In the genomic region with DNA sequence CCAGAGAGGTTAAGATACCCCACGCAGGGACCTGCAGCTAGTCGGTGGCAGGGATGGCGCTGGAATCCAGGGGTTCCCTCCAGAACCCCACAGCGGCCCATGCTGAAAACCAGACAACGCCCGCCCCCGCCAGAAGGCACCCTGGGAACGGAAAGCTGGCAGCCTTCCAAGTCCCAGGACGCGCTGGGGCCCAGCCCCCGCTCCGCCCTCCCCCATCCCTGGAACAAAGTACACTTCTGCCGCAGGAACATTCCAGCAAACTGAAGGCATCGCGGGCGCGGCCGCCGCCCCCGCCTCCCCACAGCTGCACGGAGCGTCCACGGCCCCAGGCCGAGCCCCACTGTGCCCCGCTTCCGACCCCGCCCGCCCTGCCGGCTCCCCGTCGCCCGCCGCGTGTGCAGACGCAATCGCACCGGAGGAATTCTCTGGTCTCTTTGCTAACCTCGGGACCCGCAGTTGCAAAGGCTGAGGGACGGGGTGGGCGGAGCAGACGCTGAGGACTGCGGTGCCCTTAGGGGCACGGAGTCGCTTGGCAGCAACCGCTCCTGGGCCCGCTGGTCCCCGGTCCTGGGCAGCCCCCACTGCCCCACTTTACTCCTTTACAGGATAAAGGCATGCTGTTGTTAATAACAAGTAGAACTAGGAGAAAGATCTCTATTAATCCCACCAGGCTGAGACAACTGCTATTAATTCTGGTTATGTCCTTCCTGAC, we compare ENCODE assay signal across 8 cellular contexts. TPM values are rescaled to one million over a fixed set of nuclear protein-coding genes. Genes with fewer than 3 reads are reported as not detected.
DNase-seq lines count a peak whose midpoint lies in the region; ATAC-seq, FAIRE-seq and TF ChIP-seq lines count a peak whose summit lies in the region.

No MANE protein-coding gene starts in this region.

- H3K4me3 Mint-ChIP-seq in CD4-positive, alpha-beta T cell = peak overlapping the region; percentile 52
- peak overlapping the region; percentile 21 to 88 (median 82) for H3K4me3 Mint-ChIP-seq in IgD-negative memory B cell
- H3K4me3 Mint-ChIP-seq in T-helper 1 cell treated with Interleukin-12 subunit alpha and Interleukin-12 subunit beta and Interleukin-4 antibody, amounts not matched to agents 30 μg/mL and 1 μg/mL, for 36 hours = peak overlapping the region; percentile 49
- peak overlapping the region; percentile 58 for H3K4me3 Mint-ChIP-seq in astrocyte (ENCODE audit: unreplicated experiment)

- H3K9me3 Mint-ChIP-seq in CD4-positive, alpha-beta T cell = no peaks in the 10 kb centered on the region
- H3K9me3 Mint-ChIP-seq in IgD-negative memory B cell (peaks cover 0 to under 1% (median 0%) of the 10 kb centered on the region in 3 donors), astrocyte (ENCODE audit: unreplicated experiment) (peaks cover 6% of the 10 kb centered on the region)
- H3K9me3 Mint-ChIP-seq in T-helper 1 cell treated with Interleukin-12 subunit alpha and Interleukin-12 subunit beta and Interleukin-4 antibody, amounts not matched to agents 30 μg/mL and 1 μg/mL, for 36 hours = peaks cover 2% of the 10 kb centered on the region

- H3K27ac Mint-ChIP-seq in CD4-positive, alpha-beta T cell = no peak overlapping the region
- H3K27ac Mint-ChIP-seq in IgD-negative memory B cell = no peak overlapping the region
- no peak overlapping the region for H3K27ac Mint-ChIP-seq in T-helper 1 cell treated with Interleukin-12 subunit alpha and Interleukin-12 subunit beta and Interleukin-4 antibody, amounts not matched to agents 30 μg/mL and 1 μg/mL, for 36 hours
- peak overlapping the region; percentile 80 for H3K27ac Mint-ChIP-seq in astrocyte (ENCODE audit: unreplicated experiment)

- intact Hi-C loops in CD4-positive, alpha-beta T cell (cut with DNase I, micrococcal nuclease) = no loop called here
- intact Hi-C loops in psoas muscle (cut with DNase I) = no loop called here

- H3K36me3 ChIP-seq in astrocyte (ENCODE audit: insufficient read depth, low read length) (no peaks in the 10 kb centered on the region), psoas muscle (ENCODE audit: insufficient read depth in 1 of 2, low read depth in 1 of 2) (no peaks in the 10 kb centered on the region)

- H3K4me2 ChIP-seq in astrocyte (ENCODE audit: low read length) = peak overlapping the region; percentile 75

- POLR2A ChIA-PET in CD4-positive, alpha-beta T cell (lab: Charles Lee) = no interaction called here

- no peak for FAIRE-seq in astrocyte (lab: Jason Lieb, UNC)
- FAIRE-seq in urothelium cell line (lab: Jason Lieb, UNC) = peak; percentile 88

- H3K27me3 Mint-ChIP-seq in CD4-positive, alpha-beta T cell = peaks cover 12% of the 10 kb centered on the region
- H3K27me3 Mint-ChIP-seq in IgD-negative memory B cell (peaks cover 22% of the 10 kb centered on the region), astrocyte (ENCODE audit: low read depth, unreplicated experiment) (peaks cover 12% of the 10 kb centered on the region)
- peaks cover 30% of the 10 kb centered on the region for H3K27me3 Mint-ChIP-seq in T-helper 1 cell treated with Interleukin-12 subunit alpha and Interleukin-12 subunit beta and Interleukin-4 antibody, amounts not matched to agents 30 μg/mL and 1 μg/mL, for 36 hours (ENCODE audit: low read depth)

- peak; percentile 79 for ATAC-seq in CD4-positive, alpha-beta T cell (ENCODE audit: poor library complexity)
- ATAC-seq in psoas muscle (peak; percentile 76 to 90 (median 88)), HG03565 (IDR thresholded peaks at IDR 0.05; ENCODE audit: unreplicated experiment) (no peak)

- no peaks in the 10 kb centered on the region for H3K36me3 Mint-ChIP-seq in CD4-positive, alpha-beta T cell (ENCODE audit: low read depth)
- H3K36me3 Mint-ChIP-seq in IgD-negative memory B cell = no peaks in the 10 kb centered on the region
- H3K36me3 Mint-ChIP-seq in T-helper 1 cell treated with Interleukin-12 subunit alpha and Interleukin-12 subunit beta and Interleukin-4 antibody, amounts not matched to agents 30 μg/mL and 1 μg/mL, for 36 hours (ENCODE audit: low read depth) = peaks cover 2% of the 10 kb centered on the region
- H3K36me3 Mint-ChIP-seq in astrocyte (ENCODE audit: low read depth, unreplicated experiment) = peaks cover 3% of the 10 kb centered on the region

- CTCF ChIA-PET in CD4-positive, alpha-beta T cell (lab: Charles Lee) = interaction anchor here (1.0 kb wide), 1 partner anchor 10 kb away, joined by 4 read pairs; no protein-coding TSS in a partner anchor

- DNase-seq in CD4-positive, alpha-beta T cell = peak; percentile 16 to 58 (median 25)
- DNase-seq in astrocyte (ENCODE audit: low read depth) (peak; percentile 62), hepatic stellate cell (ENCODE audit: low spot score) (peak; percentile 54), psoas muscle (peak; percentile 80 to 89), urothelium cell line (ENCODE audit: low spot score) (peak; percentile 95)

- TF ChIP-seq CTCF in CD4-positive, alpha-beta T cell (IDR thresholded peaks at IDR 0.05) = no peak
- no peak for TF ChIP-seq CTCF in astrocyte (IDR thresholded peaks at IDR 0.05; ENCODE audit: insufficient read depth, low read depth, low read length)
- TF ChIP-seq CTCF in psoas muscle (IDR thresholded peaks at IDR 0.05) = no peak

- WGBS in psoas muscle, 3 donors = 2 to 4% (median 2%) methylated on average over 28 to 48 of the region's 48 CpGs

- no peak overlapping the region for H3K27ac ChIP-seq in CD4-positive, alpha-beta T cell (ENCODE audit: low read depth, low read length)
- H3K27ac ChIP-seq in astrocyte (ENCODE audit: low read depth, low read length) (no peak overlapping the region), psoas muscle (peak overlapping the region; percentile 68)

- H3K4me1 ChIP-seq in astrocyte (ENCODE audit: insufficient read depth, low read length) = peaks cover 4% of the 10 kb centered on the region
- no peaks in the 10 kb centered on the region for H3K4me1 ChIP-seq in psoas muscle

- H3K79me2 ChIP-seq in astrocyte (ENCODE audit: insufficient read depth, low read length) = no peaks in the 10 kb centered on the region

- H3K9me3 ChIP-seq in CD4-positive, alpha-beta T cell (ENCODE audit: control insufficient read depth, low read length) = no peaks in the 10 kb centered on the region
- H3K9me3 ChIP-seq in astrocyte (ENCODE audit: insufficient read depth, low read depth, low read length) = no peaks in the 10 kb centered on the region
- H3K9me3 ChIP-seq in psoas muscle = no peaks in the 10 kb centered on the region

- peak overlapping the region; percentile 60 for H3K9ac ChIP-seq in astrocyte (ENCODE audit: low read length)

- H4K20me1 ChIP-seq in astrocyte (ENCODE audit: insufficient read depth, low read length) = no peaks in the 10 kb centered on the region

- H3K27me3 ChIP-seq in CD4-positive, alpha-beta T cell (ENCODE audit: control insufficient read depth, insufficient read depth, low read length) = peaks cover 10% of the 10 kb centered on the region
- H3K27me3 ChIP-seq in astrocyte (ENCODE audit: insufficient read depth, low read length) = no peaks in the 10 kb centered on the region
- H3K27me3 ChIP-seq in psoas muscle (ENCODE audit: insufficient read depth in 3 of 3, low read length in 2 of 3) = no peaks in the 10 kb centered on the region

- H2AFZ ChIP-seq in astrocyte (ENCODE audit: low read depth, low read length) = peak overlapping the region; percentile 69

- H3K4me3 ChIP-seq in astrocyte (ENCODE audit: insufficient read depth, low read depth, low read length) (peak overlapping the region; percentile 43), psoas muscle (peak overlapping the region; percentile 74)

- peaks cover 14% of the 10 kb centered on the region for H3K4me1 Mint-ChIP-seq in CD4-positive, alpha-beta T cell (ENCODE audit: low read depth)
- peaks cover 2 to 8% (median 7%) of the 10 kb centered on the region in 3 donors for H3K4me1 Mint-ChIP-seq in IgD-negative memory B cell
- peaks cover 5% of the 10 kb centered on the region for H3K4me1 Mint-ChIP-seq in T-helper 1 cell treated with Interleukin-12 subunit alpha and Interleukin-12 subunit beta and Interleukin-4 antibody, amounts not matched to agents 30 μg/mL and 1 μg/mL, for 36 hours (ENCODE audit: low read depth)
- H3K4me1 Mint-ChIP-seq in astrocyte (ENCODE audit: low read depth, unreplicated experiment) = peaks cover 36% of the 10 kb centered on the region

RNA-seq across cellular contexts. Expression of a gene that starts 44.8 kb away (rescaled TPM):
- total RNA-seq in CD4-positive, alpha-beta T cell = not detected
- polyA plus RNA-seq in IgD-negative memory B cell (not detected), psoas muscle (not detected)
- total RNA-seq in astrocyte (not detected in 2 replicates), psoas muscle (not detected)

RNA-seq across cellular contexts. Expression of a gene that starts 59.4 kb away (rescaled TPM):
- 1 to 10 TPM; 1.8 to 2.2 TPM for total RNA-seq in CD4-positive, alpha-beta T cell
- polyA plus RNA-seq in IgD-negative memory B cell (not detected), psoas muscle (under 1 TPM; 0.06 to 0.07 (median 0.06) TPM)
- total RNA-seq in astrocyte (not detected in 2 replicates), psoas muscle (under 1 TPM; 0.13 to 0.48 (median 0.29) TPM)

Comparison
In these comparisons a context has a peak if more than half of its experiments do, and no peak if none do; other contexts are left out.
1. DNase-seq: peak in every context shown above with its lines; median percentile 95 in urothelium cell line; 84 in psoas muscle; 62 in astrocyte; 54 in hepatic stellate cell; 25 in CD4-positive, alpha-beta T cell.